ENCODE assay signal across 7 cellular contexts in the genomic region with DNA sequence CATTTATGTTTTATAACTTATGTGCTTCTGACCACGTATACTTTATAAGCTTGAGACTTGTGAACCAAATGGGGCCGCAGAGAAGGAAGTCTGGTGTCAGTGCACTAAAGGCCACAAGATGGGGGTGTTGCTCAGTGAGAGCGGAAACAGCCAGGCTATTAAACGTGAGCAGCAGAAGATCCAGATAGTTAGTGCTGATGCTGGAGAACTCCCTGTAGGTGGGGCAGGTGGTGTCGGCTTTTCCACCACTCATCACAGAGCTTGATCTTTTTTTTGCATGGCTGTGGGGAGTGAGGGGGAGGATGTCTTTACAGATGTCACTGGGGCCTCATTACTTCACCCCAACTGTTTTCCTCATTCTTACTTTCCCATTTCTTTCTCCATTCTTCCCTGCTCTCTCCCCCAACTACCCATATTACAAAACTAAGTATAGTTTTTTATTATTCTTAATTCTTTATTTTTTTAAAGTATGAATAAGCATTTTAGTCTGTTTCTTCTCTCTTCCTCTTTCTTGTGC. TPM values are rescaled to one million over a fixed set of nuclear protein-coding genes. Genes with fewer than 3 reads are reported as not detected.
A peak's percentile ranks its signal among the peaks of the same experiment; 100 is the strongest.
DNase-seq lines count a peak whose midpoint lies in the region; ATAC-seq and TF ChIP-seq lines count a peak whose summit lies in the region.

No MANE protein-coding gene starts in this region.

- H3K4me3 Mint-ChIP-seq in HFFc6 (no peak overlapping the region), T-helper 17 cell (no peak overlapping the region)

- DNase-seq in GM10248 (ENCODE audit: extremely low spot score), result peak; percentile 69
- peak; percentile 60 for DNase-seq in HFFc6
- peak; percentile 88 for DNase-seq in NCI-H1436 (lab: John Stamatoyannopoulos, UW)
- DNase-seq in T-helper 17 cell, result peak in 1 of 3 donors; percentile 23
- peak; percentile 72 to 73 for DNase-seq in cardiac fibroblast (ENCODE audit: low read depth in 2 of 2)
- DNase-seq in left lobe of liver (ENCODE audit: low spot score), result peak; percentile 65
- DNase-seq in stimulated activated CD8-positive, alpha-beta memory T cell treated with anti-CD3 and anti-CD28 coated beads, Interleukin-12 subunit alpha, Interleukin-12 subunit beta, amount 100 ng/mL, for 1 hour (ENCODE audit: low read depth), result peak; percentile 9

- no peak overlapping the region for H3K4me3 ChIP-seq in cardiac fibroblast (replicated peaks in 1 of 2; ENCODE audit: low read depth in 2 of 2, low read length in 2 of 2)

- H3K9me3 ChIP-seq in T-helper 17 cell (ENCODE audit: control insufficient read depth, low read length, poor library complexity, severe bottlenecking), result no peaks in the 10 kb centered on the region

- H3K4me1 Mint-ChIP-seq in HFFc6 (ENCODE audit: low read depth) (no peaks in the 10 kb centered on the region), T-helper 17 cell (peaks cover 2% of the 10 kb centered on the region)

- H3K27ac Mint-ChIP-seq in HFFc6, result no peak overlapping the region
- H3K27ac Mint-ChIP-seq in T-helper 17 cell, result no peak overlapping the region

- TF ChIP-seq CTCF in GM10248 (IDR thresholded peaks at IDR 0.05; ENCODE audit: control extremely low read depth, extremely low read depth, low read depth, missing control alignments), result peak; percentile 79
- peak; percentile 84 for TF ChIP-seq CTCF in HFFc6 (IDR thresholded peaks at IDR 0.05)
- peak; percentile 84 for TF ChIP-seq CTCF in cardiac fibroblast (IDR thresholded peaks at IDR 0.05; ENCODE audit: low read depth, low read length)

- no peaks in the 10 kb centered on the region for H3K9me3 Mint-ChIP-seq in HFFc6

- H3K36me3 Mint-ChIP-seq in HFFc6 (ENCODE audit: low read depth) (no peaks in the 10 kb centered on the region), T-helper 17 cell (ENCODE audit: low read depth) (no peaks in the 10 kb centered on the region)

- H3K27me3 Mint-ChIP-seq in HFFc6 (ENCODE audit: insufficient read depth), result no peaks in the 10 kb centered on the region
- no peaks in the 10 kb centered on the region for H3K27me3 Mint-ChIP-seq in T-helper 17 cell

- peak; percentile 75 for ATAC-seq in T-helper 17 cell
- ATAC-seq in left lobe of liver, result peak; percentile 88

- CTCF ChIA-PET in GM10248 (lab: Yijun Ruan, JAX), result interaction anchor here (0.6 to 6.7 kb wide), 52 partner anchors 9 to 539 kb away, joined by 3 to 42 read pairs (median 4); partner anchors contain the start of gene PSTK

- POLR2A ChIA-PET in GM10248 (lab: Yijun Ruan, JAX), result no interaction called here

RNA-seq across cellular contexts. Expression of gene ACADSB, which starts 34.7 kb away (rescaled TPM):
- 10 to 100 TPM; 17.7 to 25.2 (median 23.2) TPM for total RNA-seq in HFFc6 (2021; fragmentation: NEBNext Ultra II Directional; extraction: Animal tissue kit (Norgen Biotek cat#: 25700))
- 10 to 100 TPM; 19.8 to 24.0 TPM for total RNA-seq in T-helper 17 cell
- total RNA-seq in left lobe of liver, result 328 TPM

RNA-seq across cellular contexts. Expression of gene IKZF5, which starts 34.9 kb away (rescaled TPM):
- total RNA-seq in HFFc6 (2021; fragmentation: NEBNext Ultra II Directional; extraction: Animal tissue kit (Norgen Biotek cat#: 25700)), result 10 to 100 TPM in 3 of 6 experiments, 1 to 10 TPM in 3; 9.3 to 11.2 (median 9.9) TPM
- total RNA-seq in T-helper 17 cell (10 to 100 TPM; 35.7 to 56.1 TPM), left lobe of liver (12.7 TPM)

Comparison
In these comparisons a context has a peak if more than half of its experiments do, and no peak if none do; other contexts are left out.
1. RNA of gene ACADSB, which starts 34.7 kb away (total RNA-seq): 328 TPM in left lobe of liver (single experiment); 19.8 to 24.0 TPM in T-helper 17 cell and 17.7 to 25.2 TPM in HFFc6; every median in the first group is over 10 times any median in the second.
2. Peak in every context shown above with its lines, with median percentiles within 50 percentile points of each other: CTCF ChIP-seq.